1 cellular context compared by ENCODE assay signal in the genomic region with DNA sequence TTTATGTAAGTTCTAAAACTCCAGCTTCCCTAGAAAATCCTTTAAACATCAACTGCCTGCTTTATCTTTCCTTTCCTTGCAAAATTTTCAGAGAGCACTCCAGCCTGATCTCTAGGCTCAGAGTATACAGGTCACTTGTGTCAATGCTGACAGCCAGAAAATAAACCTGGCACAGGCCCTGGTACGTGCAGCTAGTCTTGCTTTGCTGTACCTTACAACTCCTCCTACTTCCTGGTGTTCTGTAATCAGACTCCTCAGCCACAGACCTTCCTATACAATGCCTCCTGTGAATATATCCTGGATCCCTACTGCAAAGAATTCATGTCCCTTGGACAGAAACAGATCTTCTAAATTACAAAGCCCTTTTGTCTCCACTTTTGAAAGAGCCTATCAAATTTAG.
TF ChIP-seq lines count a peak whose summit lies in the region.

No MANE protein-coding gene starts in this region.

TF ChIP-seq in HepG2, 621 proteins besides CTCF, POLR2A, EP300 and RAD21 (continued from another document and continues in another):
- TF ChIP-seq, protein P1, sequence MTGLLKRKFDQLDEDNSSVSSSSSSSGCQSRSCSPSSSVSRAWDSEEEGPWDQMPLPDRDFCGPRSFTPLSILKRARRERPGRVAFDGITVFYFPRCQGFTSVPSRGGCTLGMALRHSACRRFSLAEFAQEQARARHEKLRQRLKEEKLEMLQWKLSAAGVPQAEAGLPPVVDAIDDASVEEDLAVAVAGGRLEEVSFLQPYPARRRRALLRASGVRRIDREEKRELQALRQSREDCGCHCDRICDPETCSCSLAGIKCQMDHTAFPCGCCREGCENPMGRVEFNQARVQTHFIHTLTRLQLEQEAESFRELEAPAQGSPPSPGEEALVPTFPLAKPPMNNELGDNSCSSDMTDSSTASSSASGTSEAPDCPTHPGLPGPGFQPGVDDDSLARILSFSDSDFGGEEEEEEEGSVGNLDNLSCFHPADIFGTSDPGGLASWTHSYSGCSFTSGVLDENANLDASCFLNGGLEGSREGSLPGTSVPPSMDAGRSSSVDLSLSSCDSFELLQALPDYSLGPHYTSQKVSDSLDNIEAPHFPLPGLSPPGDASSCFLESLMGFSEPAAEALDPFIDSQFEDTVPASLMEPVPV (CRISPR knock-in tag; IDR thresholded peaks at IDR 0.05) = no peak
- TF ChIP-seq ZNF160 (CRISPR knock-in tag; IDR thresholded peaks at IDR 0.05) (no peak), GFI1 (CRISPR knock-in tag; IDR thresholded peaks at IDR 0.05; ENCODE audit: borderline replicate concordance) (no peak), PRPF4 (IDR thresholded peaks at IDR 0.05; ENCODE audit: low read depth, low read length, poor library complexity, severe bottlenecking) (no peak), TMF1 (CRISPR knock-in tag; IDR thresholded peaks at IDR 0.05; ENCODE audit: low read depth) (no peak), NKX3-1 (CRISPR knock-in tag; IDR thresholded peaks at IDR 0.05) (0 out of 2 replicates have a peak, but pooled peaks have one; percentile 43), PHF20 (CRISPR knock-in tag; IDR thresholded peaks at IDR 0.05) (peak; percentile 31; the same call in 1 of the 2 replicates), ZSCAN9 (CRISPR knock-in tag; IDR thresholded peaks at IDR 0.05; ENCODE audit: borderline replicate concordance) (peak; percentile 57; the same call in 1 of the 2 replicates), SALL1 (CRISPR knock-in tag; IDR thresholded peaks at IDR 0.05) (peak; percentile 83), MEIS1 (CRISPR knock-in tag; IDR thresholded peaks at IDR 0.05; ENCODE audit: borderline replicate concordance) (peak; percentile 79; the same call in 1 of the 2 replicates), NFATC3 (CRISPR knock-in tag; IDR thresholded peaks at IDR 0.05) (no peak), SNRNP70 (IDR thresholded peaks at IDR 0.05; ENCODE audit: low read depth, low read length) (no peak), CAMTA2 (CRISPR knock-in tag; IDR thresholded peaks at IDR 0.05; ENCODE audit: borderline replicate concordance) (no peak), NCOA2 (CRISPR knock-in tag; IDR thresholded peaks at IDR 0.05) (peak; percentile 73), AGO1 (IDR thresholded peaks at IDR 0.05; ENCODE audit: low read depth, low read length, poor library complexity, severe bottlenecking) (no peak), YEATS2 (CRISPR knock-in tag; IDR thresholded peaks at IDR 0.05; ENCODE audit: borderline replicate concordance) (peak; percentile 60; the same call in 1 of the 2 replicates), SMC3 (IDR thresholded peaks at IDR 0.05; ENCODE audit: low read length) (no peak), ZNF83 (CRISPR knock-in tag; IDR thresholded peaks at IDR 0.05; ENCODE audit: borderline replicate concordance) (no peak), ZC3H13 (CRISPR knock-in tag; IDR thresholded peaks at IDR 0.05) (no peak), U2AF1 (optimal IDR thresholded peaks at IDR 0.05; ENCODE audit: low read depth, low read length) (no peak), HHEX (CRISPR knock-in tag; IDR thresholded peaks at IDR 0.05) (no peak), ARNT2 (CRISPR knock-in tag; IDR thresholded peaks at IDR 0.05; ENCODE audit: low read depth) (no peak), HES4 (CRISPR knock-in tag; IDR thresholded peaks at IDR 0.05; ENCODE audit: borderline replicate concordance) (no peak), NFE2 (CRISPR knock-in tag; IDR thresholded peaks at IDR 0.05) (no peak), TEAD2 (CRISPR knock-in tag; IDR thresholded peaks at IDR 0.05) (no peak), NCOA5 (CRISPR knock-in tag; IDR thresholded peaks at IDR 0.05) (no peak)
- TF ChIP-seq, protein P2, sequence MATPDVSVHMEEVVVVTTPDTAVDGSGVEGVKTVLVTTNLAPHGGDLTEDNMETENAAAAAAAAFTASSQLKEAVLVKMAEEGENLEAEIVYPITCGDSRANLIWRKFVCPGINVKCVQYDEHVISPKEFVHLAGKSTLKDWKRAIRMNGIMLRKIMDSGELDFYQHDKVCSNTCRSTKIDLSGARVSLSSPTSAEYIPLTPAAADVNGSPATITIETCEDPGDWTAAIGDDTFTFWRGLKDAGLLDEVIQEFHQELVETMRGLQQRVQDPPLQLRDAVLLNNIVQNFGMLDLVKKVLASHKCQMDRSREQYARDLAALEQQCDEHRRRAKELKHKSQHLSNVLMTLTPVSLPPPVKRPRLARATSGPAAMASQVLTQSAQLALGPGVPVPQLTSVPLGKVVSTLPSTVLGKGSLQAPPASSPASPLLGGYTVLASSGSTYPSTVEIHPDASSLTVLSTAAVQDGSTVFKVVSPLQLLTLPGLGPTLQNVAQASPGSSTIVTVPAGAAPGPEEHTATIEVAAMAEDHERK (CRISPR knock-in tag; IDR thresholded peaks at IDR 0.05; ENCODE audit: low read depth) = no peak
- TF ChIP-seq, protein P3, sequence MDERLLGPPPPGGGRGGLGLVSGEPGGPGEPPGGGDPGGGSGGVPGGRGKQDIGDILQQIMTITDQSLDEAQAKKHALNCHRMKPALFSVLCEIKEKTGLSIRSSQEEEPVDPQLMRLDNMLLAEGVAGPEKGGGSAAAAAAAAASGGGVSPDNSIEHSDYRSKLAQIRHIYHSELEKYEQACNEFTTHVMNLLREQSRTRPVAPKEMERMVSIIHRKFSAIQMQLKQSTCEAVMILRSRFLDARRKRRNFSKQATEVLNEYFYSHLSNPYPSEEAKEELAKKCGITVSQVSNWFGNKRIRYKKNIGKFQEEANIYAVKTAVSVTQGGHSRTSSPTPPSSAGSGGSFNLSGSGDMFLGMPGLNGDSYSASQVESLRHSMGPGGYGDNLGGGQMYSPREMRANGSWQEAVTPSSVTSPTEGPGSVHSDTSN (CRISPR knock-in tag; IDR thresholded peaks at IDR 0.05) = no peak
- TF ChIP-seq, protein P4, sequence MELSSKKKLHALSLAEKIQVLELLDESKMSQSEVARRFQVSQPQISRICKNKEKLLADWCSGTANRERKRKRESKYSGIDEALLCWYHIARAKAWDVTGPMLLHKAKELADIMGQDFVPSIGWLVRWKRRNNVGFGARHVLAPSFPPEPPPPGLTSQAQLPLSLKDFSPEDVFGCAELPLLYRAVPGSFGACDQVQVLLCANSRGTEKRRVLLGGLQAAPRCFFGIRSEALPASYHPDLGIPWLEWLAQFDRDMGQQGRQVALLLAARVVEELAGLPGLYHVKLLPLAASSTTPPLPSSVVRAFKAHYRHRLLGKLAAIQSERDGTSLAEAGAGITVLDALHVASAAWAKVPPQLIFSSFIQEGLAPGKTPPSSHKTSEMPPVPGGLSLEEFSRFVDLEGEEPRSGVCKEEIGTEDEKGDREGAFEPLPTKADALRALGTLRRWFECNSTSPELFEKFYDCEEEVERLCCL (CRISPR knock-in tag; IDR thresholded peaks at IDR 0.05; ENCODE audit: borderline replicate concordance) = no peak
- TF ChIP-seq, protein P5, sequence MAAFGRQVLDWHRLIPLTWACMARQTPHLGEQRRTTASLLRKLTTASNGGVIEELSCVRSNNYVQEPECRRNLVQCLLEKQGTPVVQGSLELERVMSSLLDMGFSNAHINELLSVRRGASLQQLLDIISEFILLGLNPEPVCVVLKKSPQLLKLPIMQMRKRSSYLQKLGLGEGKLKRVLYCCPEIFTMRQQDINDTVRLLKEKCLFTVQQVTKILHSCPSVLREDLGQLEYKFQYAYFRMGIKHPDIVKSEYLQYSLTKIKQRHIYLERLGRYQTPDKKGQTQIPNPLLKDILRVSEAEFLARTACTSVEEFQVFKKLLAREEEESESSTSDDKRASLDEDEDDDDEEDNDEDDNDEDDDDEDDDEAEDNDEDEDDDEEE (CRISPR knock-in tag; IDR thresholded peaks at IDR 0.05) = no peak
- TF ChIP-seq, protein P6, sequence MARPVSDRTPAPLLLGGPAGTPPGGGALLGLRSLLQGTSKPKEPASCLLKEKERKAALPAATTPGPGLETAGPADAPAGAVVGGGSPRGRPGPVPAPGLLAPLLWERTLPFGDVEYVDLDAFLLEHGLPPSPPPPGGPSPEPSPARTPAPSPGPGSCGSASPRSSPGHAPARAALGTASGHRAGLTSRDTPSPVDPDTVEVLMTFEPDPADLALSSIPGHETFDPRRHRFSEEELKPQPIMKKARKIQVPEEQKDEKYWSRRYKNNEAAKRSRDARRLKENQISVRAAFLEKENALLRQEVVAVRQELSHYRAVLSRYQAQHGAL (CRISPR knock-in tag; IDR thresholded peaks at IDR 0.05; ENCODE audit: not compliant biosample characterization) = no peak
- TF ChIP-seq, protein P7, sequence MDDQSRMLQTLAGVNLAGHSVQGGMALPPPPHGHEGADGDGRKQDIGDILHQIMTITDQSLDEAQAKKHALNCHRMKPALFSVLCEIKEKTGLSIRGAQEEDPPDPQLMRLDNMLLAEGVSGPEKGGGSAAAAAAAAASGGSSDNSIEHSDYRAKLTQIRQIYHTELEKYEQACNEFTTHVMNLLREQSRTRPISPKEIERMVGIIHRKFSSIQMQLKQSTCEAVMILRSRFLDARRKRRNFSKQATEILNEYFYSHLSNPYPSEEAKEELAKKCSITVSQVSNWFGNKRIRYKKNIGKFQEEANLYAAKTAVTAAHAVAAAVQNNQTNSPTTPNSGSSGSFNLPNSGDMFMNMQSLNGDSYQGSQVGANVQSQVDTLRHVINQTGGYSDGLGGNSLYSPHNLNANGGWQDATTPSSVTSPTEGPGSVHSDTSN (CRISPR knock-in tag; IDR thresholded peaks at IDR 0.05; ENCODE audit: borderline replicate concordance) = no peak
- TF ChIP-seq, protein P8, sequence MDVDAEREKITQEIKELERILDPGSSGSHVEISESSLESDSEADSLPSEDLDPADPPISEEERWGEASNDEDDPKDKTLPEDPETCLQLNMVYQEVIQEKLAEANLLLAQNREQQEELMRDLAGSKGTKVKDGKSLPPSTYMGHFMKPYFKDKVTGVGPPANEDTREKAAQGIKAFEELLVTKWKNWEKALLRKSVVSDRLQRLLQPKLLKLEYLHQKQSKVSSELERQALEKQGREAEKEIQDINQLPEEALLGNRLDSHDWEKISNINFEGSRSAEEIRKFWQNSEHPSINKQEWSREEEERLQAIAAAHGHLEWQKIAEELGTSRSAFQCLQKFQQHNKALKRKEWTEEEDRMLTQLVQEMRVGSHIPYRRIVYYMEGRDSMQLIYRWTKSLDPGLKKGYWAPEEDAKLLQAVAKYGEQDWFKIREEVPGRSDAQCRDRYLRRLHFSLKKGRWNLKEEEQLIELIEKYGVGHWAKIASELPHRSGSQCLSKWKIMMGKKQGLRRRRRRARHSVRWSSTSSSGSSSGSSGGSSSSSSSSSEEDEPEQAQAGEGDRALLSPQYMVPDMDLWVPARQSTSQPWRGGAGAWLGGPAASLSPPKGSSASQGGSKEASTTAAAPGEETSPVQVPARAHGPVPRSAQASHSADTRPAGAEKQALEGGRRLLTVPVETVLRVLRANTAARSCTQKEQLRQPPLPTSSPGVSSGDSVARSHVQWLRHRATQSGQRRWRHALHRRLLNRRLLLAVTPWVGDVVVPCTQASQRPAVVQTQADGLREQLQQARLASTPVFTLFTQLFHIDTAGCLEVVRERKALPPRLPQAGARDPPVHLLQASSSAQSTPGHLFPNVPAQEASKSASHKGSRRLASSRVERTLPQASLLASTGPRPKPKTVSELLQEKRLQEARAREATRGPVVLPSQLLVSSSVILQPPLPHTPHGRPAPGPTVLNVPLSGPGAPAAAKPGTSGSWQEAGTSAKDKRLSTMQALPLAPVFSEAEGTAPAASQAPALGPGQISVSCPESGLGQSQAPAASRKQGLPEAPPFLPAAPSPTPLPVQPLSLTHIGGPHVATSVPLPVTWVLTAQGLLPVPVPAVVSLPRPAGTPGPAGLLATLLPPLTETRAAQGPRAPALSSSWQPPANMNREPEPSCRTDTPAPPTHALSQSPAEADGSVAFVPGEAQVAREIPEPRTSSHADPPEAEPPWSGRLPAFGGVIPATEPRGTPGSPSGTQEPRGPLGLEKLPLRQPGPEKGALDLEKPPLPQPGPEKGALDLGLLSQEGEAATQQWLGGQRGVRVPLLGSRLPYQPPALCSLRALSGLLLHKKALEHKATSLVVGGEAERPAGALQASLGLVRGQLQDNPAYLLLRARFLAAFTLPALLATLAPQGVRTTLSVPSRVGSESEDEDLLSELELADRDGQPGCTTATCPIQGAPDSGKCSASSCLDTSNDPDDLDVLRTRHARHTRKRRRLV (CRISPR knock-in tag; IDR thresholded peaks at IDR 0.05) = no peak
- TF ChIP-seq, protein P9, sequence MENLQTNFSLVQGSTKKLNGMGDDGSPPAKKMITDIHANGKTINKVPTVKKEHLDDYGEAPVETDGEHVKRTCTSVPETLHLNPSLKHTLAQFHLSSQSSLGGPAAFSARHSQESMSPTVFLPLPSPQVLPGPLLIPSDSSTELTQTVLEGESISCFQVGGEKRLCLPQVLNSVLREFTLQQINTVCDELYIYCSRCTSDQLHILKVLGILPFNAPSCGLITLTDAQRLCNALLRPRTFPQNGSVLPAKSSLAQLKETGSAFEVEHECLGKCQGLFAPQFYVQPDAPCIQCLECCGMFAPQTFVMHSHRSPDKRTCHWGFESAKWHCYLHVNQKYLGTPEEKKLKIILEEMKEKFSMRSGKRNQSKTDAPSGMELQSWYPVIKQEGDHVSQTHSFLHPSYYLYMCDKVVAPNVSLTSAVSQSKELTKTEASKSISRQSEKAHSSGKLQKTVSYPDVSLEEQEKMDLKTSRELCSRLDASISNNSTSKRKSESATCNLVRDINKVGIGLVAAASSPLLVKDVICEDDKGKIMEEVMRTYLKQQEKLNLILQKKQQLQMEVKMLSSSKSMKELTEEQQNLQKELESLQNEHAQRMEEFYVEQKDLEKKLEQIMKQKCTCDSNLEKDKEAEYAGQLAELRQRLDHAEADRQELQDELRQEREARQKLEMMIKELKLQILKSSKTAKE (CRISPR knock-in tag; IDR thresholded peaks at IDR 0.05; ENCODE audit: borderline replicate concordance) = no peak
- TF ChIP-seq, protein P10, sequence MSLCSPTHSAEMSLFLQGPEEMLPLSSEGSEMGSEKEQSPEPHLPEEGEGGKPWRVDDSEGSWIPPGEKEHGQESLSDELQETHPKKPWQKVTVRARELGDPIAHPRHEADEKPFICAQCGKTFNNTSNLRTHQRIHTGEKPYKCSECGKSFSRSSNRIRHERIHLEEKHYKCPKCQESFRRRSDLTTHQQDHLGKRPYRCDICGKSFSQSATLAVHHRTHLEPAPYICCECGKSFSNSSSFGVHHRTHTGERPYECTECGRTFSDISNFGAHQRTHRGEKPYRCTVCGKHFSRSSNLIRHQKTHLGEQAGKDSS (CRISPR knock-in tag; IDR thresholded peaks at IDR 0.05; ENCODE audit: borderline replicate concordance, low read depth) = no peak; the same call in 1 of the 2 replicates
- TF ChIP-seq, protein P11, sequence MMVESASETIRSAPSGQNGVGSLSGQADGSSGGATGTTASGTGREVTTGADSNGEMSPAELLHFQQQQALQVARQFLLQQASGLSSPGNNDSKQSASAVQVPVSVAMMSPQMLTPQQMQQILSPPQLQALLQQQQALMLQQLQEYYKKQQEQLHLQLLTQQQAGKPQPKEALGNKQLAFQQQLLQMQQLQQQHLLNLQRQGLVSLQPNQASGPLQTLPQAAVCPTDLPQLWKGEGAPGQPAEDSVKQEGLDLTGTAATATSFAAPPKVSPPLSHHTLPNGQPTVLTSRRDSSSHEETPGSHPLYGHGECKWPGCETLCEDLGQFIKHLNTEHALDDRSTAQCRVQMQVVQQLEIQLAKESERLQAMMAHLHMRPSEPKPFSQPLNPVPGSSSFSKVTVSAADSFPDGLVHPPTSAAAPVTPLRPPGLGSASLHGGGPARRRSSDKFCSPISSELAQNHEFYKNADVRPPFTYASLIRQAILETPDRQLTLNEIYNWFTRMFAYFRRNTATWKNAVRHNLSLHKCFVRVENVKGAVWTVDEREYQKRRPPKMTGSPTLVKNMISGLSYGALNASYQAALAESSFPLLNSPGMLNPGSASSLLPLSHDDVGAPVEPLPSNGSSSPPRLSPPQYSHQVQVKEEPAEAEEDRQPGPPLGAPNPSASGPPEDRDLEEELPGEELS (CRISPR knock-in tag; IDR thresholded peaks at IDR 0.05) = peak; percentile 95
